1 cellular context compared by ENCODE assay signal in the genomic region with DNA sequence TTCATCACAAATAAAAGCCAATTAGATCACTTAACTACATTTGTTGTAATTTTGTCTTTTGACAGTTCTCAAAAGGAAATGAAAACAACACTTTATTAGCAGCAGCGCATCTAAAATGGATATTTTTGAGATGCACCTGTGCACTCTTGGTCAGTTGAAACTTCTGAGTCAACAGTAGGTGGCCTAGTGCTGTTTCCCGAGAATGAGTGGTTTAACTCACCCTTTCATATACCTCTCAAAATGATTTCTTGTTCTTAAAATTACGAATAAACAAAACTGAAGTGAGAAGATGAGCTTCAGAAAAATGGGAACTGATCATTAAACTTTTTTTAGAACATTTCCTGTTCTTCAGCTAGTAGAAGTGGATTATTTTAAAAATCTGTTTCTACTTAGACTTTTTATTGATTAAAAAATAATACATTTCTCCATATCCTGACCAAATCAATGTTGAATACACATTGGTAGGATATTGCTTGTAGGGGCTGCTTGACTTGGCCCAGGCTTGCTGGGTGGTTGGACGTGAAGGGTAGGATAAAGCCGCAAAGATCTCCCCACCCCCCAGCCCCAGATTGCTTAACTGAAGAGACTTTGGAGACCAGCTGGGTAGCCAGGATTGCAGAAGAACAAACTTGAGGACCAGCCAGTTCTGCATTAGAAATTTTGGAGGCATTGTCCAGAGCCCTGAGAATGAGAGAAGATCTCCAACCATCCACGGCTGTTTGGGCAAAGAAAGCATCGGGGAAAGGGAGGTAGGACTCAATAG.
TF ChIP-seq lines count a peak whose summit lies in the region.

No MANE protein-coding gene starts in this region.

TF ChIP-seq in GM12878, 131 proteins besides CTCF, POLR2A, EP300 and RAD21 (continued from another document):
- TF ChIP-seq, protein P1, sequence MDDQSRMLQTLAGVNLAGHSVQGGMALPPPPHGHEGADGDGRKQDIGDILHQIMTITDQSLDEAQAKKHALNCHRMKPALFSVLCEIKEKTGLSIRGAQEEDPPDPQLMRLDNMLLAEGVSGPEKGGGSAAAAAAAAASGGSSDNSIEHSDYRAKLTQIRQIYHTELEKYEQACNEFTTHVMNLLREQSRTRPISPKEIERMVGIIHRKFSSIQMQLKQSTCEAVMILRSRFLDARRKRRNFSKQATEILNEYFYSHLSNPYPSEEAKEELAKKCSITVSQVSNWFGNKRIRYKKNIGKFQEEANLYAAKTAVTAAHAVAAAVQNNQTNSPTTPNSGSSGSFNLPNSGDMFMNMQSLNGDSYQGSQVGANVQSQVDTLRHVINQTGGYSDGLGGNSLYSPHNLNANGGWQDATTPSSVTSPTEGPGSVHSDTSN (IDR thresholded peaks at IDR 0.05; ENCODE audit: insufficient replicate concordance, low read depth, low read length): no peak
- peak; percentile 68 for TF ChIP-seq IKZF1 (conservative IDR thresholded peaks at IDR 0.05)
- TF ChIP-seq, protein P2, sequence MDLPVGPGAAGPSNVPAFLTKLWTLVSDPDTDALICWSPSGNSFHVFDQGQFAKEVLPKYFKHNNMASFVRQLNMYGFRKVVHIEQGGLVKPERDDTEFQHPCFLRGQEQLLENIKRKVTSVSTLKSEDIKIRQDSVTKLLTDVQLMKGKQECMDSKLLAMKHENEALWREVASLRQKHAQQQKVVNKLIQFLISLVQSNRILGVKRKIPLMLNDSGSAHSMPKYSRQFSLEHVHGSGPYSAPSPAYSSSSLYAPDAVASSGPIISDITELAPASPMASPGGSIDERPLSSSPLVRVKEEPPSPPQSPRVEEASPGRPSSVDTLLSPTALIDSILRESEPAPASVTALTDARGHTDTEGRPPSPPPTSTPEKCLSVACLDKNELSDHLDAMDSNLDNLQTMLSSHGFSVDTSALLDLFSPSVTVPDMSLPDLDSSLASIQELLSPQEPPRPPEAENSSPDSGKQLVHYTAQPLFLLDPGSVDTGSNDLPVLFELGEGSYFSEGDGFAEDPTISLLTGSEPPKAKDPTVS (IDR thresholded peaks at IDR 0.05; ENCODE audit: low read depth, low read length): no peak
- no peak for TF ChIP-seq POLR2AphosphoS2 (IDR thresholded peaks at IDR 0.05; ENCODE audit: low read depth, low read length)
- TF ChIP-seq ZNF274 (IDR thresholded peaks at IDR 0.05; ENCODE audit: insufficient read depth, insufficient read length): no peak
- TF ChIP-seq ZNF207 (IDR thresholded peaks at IDR 0.05; ENCODE audit: borderline replicate concordance): no peak
- TF ChIP-seq WRNIP1 (IDR thresholded peaks at IDR 0.05; ENCODE audit: borderline replicate concordance, low read depth, low read length): no peak
- no peak; the same call in 1 of the 2 replicates for TF ChIP-seq ZNF384 (IDR thresholded peaks at IDR 0.05; ENCODE audit: borderline replicate concordance, low read depth, low read length)
- TF ChIP-seq FOXM1 (IDR thresholded peaks at IDR 0.05; ENCODE audit: low read depth, low read length): peak; percentile 97
- TF ChIP-seq, protein P3, sequence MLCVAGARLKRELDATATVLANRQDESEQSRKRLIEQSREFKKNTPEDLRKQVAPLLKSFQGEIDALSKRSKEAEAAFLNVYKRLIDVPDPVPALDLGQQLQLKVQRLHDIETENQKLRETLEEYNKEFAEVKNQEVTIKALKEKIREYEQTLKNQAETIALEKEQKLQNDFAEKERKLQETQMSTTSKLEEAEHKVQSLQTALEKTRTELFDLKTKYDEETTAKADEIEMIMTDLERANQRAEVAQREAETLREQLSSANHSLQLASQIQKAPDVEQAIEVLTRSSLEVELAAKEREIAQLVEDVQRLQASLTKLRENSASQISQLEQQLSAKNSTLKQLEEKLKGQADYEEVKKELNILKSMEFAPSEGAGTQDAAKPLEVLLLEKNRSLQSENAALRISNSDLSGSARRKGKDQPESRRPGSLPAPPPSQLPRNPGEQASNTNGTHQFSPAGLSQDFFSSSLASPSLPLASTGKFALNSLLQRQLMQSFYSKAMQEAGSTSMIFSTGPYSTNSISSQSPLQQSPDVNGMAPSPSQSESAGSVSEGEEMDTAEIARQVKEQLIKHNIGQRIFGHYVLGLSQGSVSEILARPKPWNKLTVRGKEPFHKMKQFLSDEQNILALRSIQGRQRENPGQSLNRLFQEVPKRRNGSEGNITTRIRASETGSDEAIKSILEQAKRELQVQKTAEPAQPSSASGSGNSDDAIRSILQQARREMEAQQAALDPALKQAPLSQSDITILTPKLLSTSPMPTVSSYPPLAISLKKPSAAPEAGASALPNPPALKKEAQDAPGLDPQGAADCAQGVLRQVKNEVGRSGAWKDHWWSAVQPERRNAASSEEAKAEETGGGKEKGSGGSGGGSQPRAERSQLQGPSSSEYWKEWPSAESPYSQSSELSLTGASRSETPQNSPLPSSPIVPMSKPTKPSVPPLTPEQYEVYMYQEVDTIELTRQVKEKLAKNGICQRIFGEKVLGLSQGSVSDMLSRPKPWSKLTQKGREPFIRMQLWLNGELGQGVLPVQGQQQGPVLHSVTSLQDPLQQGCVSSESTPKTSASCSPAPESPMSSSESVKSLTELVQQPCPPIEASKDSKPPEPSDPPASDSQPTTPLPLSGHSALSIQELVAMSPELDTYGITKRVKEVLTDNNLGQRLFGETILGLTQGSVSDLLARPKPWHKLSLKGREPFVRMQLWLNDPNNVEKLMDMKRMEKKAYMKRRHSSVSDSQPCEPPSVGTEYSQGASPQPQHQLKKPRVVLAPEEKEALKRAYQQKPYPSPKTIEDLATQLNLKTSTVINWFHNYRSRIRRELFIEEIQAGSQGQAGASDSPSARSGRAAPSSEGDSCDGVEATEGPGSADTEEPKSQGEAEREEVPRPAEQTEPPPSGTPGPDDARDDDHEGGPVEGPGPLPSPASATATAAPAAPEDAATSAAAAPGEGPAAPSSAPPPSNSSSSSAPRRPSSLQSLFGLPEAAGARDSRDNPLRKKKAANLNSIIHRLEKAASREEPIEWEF (IDR thresholded peaks at IDR 0.05; ENCODE audit: insufficient replicate concordance, low read depth, low read length): peak; percentile 49
- no peak for TF ChIP-seq MYC (IDR thresholded peaks at IDR 0.05; ENCODE audit: insufficient read depth, insufficient read length, insufficient replicate concordance, low read length, severe bottlenecking)
- no peak for TF ChIP-seq SREBF2 (IDR thresholded peaks at IDR 0.05; ENCODE audit: low read length)
- TF ChIP-seq, protein P4, sequence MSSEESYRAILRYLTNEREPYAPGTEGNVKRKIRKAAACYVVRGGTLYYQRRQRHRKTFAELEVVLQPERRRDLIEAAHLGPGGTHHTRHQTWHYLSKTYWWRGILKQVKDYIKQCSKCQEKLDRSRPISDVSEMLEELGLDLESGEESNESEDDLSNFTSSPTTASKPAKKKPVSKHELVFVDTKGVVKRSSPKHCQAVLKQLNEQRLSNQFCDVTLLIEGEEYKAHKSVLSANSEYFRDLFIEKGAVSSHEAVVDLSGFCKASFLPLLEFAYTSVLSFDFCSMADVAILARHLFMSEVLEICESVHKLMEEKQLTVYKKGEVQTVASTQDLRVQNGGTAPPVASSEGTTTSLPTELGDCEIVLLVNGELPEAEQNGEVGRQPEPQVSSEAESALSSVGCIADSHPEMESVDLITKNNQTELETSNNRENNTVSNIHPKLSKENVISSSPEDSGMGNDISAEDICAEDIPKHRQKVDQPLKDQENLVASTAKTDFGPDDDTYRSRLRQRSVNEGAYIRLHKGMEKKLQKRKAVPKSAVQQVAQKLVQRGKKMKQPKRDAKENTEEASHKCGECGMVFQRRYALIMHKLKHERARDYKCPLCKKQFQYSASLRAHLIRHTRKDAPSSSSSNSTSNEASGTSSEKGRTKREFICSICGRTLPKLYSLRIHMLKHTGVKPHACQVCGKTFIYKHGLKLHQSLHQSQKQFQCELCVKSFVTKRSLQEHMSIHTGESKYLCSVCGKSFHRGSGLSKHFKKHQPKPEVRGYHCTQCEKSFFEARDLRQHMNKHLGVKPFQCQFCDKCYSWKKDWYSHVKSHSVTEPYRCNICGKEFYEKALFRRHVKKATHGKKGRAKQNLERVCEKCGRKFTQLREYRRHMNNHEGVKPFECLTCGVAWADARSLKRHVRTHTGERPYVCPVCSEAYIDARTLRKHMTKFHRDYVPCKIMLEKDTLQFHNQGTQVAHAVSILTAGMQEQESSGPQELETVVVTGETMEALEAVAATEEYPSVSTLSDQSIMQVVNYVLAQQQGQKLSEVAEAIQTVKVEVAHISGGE (CRISPR knock-in tag; IDR thresholded peaks at IDR 0.05): no peak
